In the genomic region with DNA sequence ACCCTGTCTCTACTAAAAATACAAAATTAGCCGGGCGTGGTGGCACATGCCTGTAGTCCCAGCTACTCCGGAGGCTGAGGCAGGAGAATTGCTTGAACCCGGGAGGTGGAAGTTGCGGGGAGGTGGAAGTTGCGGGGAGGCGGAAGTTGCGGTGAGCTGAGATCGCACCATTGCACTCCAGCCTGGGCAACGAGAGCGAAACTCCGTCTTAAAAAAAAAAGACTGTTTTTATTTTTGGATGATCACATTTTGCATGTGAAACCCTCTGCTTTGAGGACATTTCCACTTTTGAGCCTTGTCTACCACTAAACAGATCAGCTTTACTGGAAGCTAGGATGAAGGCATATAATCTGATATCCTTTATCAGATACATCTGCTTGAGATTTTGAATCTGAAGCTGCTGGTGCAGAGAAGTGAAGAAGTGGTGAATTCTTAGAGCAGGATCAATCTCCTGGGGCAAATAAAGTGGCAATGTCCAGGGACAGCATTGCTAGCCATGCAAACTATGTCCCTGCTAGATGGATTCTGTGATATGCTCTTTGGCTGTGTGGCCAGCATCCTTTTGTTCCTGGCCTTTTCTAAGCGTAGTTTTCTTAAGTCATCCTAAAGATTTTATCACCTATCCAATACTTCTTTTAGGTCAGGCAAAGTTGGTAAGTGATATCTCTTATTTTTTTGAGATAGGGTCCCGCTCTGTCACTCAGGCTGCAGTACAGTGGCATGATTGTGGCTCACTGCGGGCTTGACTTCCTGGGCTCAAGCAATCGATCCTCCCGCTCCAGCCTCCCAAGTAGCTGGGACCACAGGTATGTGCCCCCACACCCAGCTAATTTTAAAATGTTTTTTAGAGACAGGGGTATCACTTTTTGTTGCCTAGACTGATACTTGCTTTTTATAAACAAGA, we compare ENCODE assay signal across 16 cellular contexts. TPM values are rescaled to one million over a fixed set of nuclear protein-coding genes. Genes with fewer than 3 reads are reported as not detected.
DNase-seq lines count a peak whose midpoint lies in the region; ATAC-seq, FAIRE-seq and TF ChIP-seq lines count a peak whose summit lies in the region.
"Had no signal": no experiment of that assay in that cellular context is flagged by ENCODE, and none has a peak within 500 bp of the region (broad histone marks: within the 10 kb centered on the region; RNA-seq: fewer than 3 reads in every experiment).

No MANE protein-coding gene starts in this region.

- H3F3A ChIP-seq in SK-N-SH (replicated peaks; ENCODE audit: insufficient read depth): no peaks in the 10 kb centered on the region

- no TSS peak for BruUV-seq in Calu3 (replicated peaks; lab: Mats Ljungman, UMichigan)

- H2AFZ ChIP-seq in keratinocyte (ENCODE audit: control insufficient read depth, low read length) (no peak overlapping the region), SK-N-SH (ENCODE audit: low read depth) (no peak overlapping the region)

- H3K36me3 ChIP-seq in CD8-positive, alpha-beta T cell (ENCODE audit: insufficient read depth, low read length): no peaks in the 10 kb centered on the region
- H3K36me3 ChIP-seq in keratinocyte (ENCODE audit: control insufficient read depth in 2 of 2, extremely low read depth in 1 of 2, insufficient read depth in 2 of 2, low read length in 2 of 2) (no peaks in the 10 kb centered on the region), SK-N-SH (replicated peaks in 1 of 2; ENCODE audit: control insufficient read depth in 1 of 2, insufficient read depth in 2 of 2, low read length in 1 of 2) (peaks cover 0 to 13% of the 10 kb centered on the region in 2 experiments)
- H3K36me3 ChIP-seq: thyroid gland had no signal

- H4K20me1 ChIP-seq in keratinocyte (ENCODE audit: control insufficient read depth, extremely low read depth, insufficient read depth, low read length) (no peaks in the 10 kb centered on the region), SK-N-SH (ENCODE audit: insufficient read depth) (no peaks in the 10 kb centered on the region)

- H3K4me3 Mint-ChIP-seq in CD8-positive, alpha-beta T cell: no peak overlapping the region
- H3K4me3 Mint-ChIP-seq in T-cell (peak overlapping the region in 1 of 3 donors; percentile 53), Calu3 (ENCODE audit: low read depth, unreplicated experiment) (no peak overlapping the region)

- H3K27me3 Mint-ChIP-seq in CD8-positive, alpha-beta T cell (ENCODE audit: low read depth): no peaks in the 10 kb centered on the region
- H3K27me3 Mint-ChIP-seq in T-cell (no peaks in the 10 kb centered on the region), Calu3 (ENCODE audit: unreplicated experiment) (no peaks in the 10 kb centered on the region)

- no peaks in the 10 kb centered on the region for H3K9me1 ChIP-seq in keratinocyte (ENCODE audit: control insufficient read depth, extremely low read depth, insufficient read depth, low read length)

- H3K27ac ChIP-seq in CD8-positive, alpha-beta T cell (ENCODE audit: low read depth, low read length): no peak overlapping the region
- H3K27ac ChIP-seq in keratinocyte (ENCODE audit: control insufficient read depth, insufficient read depth, low read length) (peak overlapping the region; percentile 30), SK-N-SH (ENCODE audit: low read depth in 2 of 2, low read length in 1 of 2) (no peak overlapping the region)
- H3K27ac ChIP-seq: left ventricle myocardium inferior, thyroid gland had no signal

- dilution Hi-C loops in keratinocyte (cut with MboI; ENCODE audit: extremely low pct_ligation_motif_present, low sequenced_read_pairs): no loop called here

- H3K4me1 Mint-ChIP-seq in CD8-positive, alpha-beta T cell (ENCODE audit: low read depth): peaks cover 29% of the 10 kb centered on the region
- H3K4me1 Mint-ChIP-seq in T-cell: peaks cover 35 to 38% (median 36%) of the 10 kb centered on the region in 3 donors
- no peaks in the 10 kb centered on the region for H3K4me1 Mint-ChIP-seq in Calu3 (ENCODE audit: low read depth, unreplicated experiment)

- CTCF ChIA-PET in CD8-positive, alpha-beta T cell (lab: Charles Lee): interaction anchor here (0.6 to 2.0 kb wide), 6 partner anchors 9 to 898 kb away, joined by 3 to 12 read pairs (median 4); no protein-coding TSS in a partner anchor
- CTCF ChIA-PET in T-cell (lab: Charles Lee): interaction anchor here (0.5 to 1.9 kb wide), 2 partner anchors 9 to 65 kb away, joined by 3 to 6 read pairs; no protein-coding TSS in a partner anchor
- CTCF ChIA-PET in SK-N-SH (lab: Yijun Ruan, JAX): interaction anchor here (0.7 kb wide), 1 partner anchor 19 kb away, joined by 3 read pairs; no protein-coding TSS in a partner anchor
- CTCF ChIA-PET in Calu3 (lab: Charles Lee): interaction anchor here (0.5 kb wide), 1 partner anchor 236 kb away, joined by 3 read pairs; no protein-coding TSS in a partner anchor

- intact Hi-C loops in CD8-positive, alpha-beta T cell (cut with DNase I, micrococcal nuclease): no loop called here
- intact Hi-C loops in Calu3 (cut with micrococcal nuclease; ENCODE audit: unreplicated experiment): no loop called here

- FAIRE-seq in keratinocyte (lab: Jason Lieb, UNC): no peak

- H3K4me2 ChIP-seq in keratinocyte (ENCODE audit: control insufficient read depth, extremely low read depth, insufficient read depth, low read depth, low read length) (no peak overlapping the region), SK-N-SH (no peak overlapping the region)

- H3K9me2 ChIP-seq in SK-N-SH: no peaks in the 10 kb centered on the region

- no peaks in the 10 kb centered on the region for H3K27me3 ChIP-seq in CD8-positive, alpha-beta T cell (ENCODE audit: insufficient read depth, low read length)
- H3K27me3 ChIP-seq in keratinocyte (ENCODE audit: control insufficient read depth, extremely low read depth, insufficient read depth, low read length): no peaks in the 10 kb centered on the region
- no peaks in the 10 kb centered on the region for H3K27me3 ChIP-seq in SK-N-SH (ENCODE audit: insufficient read depth)
- H3K27me3 ChIP-seq: thyroid gland had no signal

- no peak for TF ChIP-seq RAD21 in SK-N-SH (IDR thresholded peaks at IDR 0.05; ENCODE audit: low read length)

- H3K79me2 ChIP-seq in keratinocyte (ENCODE audit: control insufficient read depth, insufficient read depth, low read length) (peaks cover 12% of the 10 kb centered on the region), SK-N-SH (ENCODE audit: insufficient read depth) (peaks cover 39% of the 10 kb centered on the region; the same call in 1 of the 2 replicates)

- TF ChIP-seq EP300 in SK-N-SH (IDR thresholded peaks at IDR 0.05; ENCODE audit: borderline replicate concordance in 1 of 2, low read depth in 1 of 2, low read length in 1 of 2): no peak

- H3K9me3 ChIP-seq in CD8-positive, alpha-beta T cell (ENCODE audit: low read length): no peaks in the 10 kb centered on the region
- no peaks in the 10 kb centered on the region for H3K9me3 ChIP-seq in keratinocyte (ENCODE audit: control insufficient read depth, low read depth, low read length)
- peaks cover 4% of the 10 kb centered on the region; the same call in 1 of the 2 replicates for H3K9me3 ChIP-seq in SK-N-SH
- H3K9me3 ChIP-seq: thyroid gland had no signal

- no peak for DNase-seq in CD8-positive, alpha-beta T cell
- DNase-seq in GM12865 (ENCODE audit: low read depth) (peak; percentile 67), T-cell (no peak), keratinocyte (ENCODE audit: low read depth, low spot score) (no peak), SK-N-SH (no peak), SHP77 treated with DMSO at 0.1 percent for 48 hours (lab: John Stamatoyannopoulos, UW) (no peak), Calu3 (no peak)
- DNase-seq: activated CD8-positive, alpha-beta memory T cell treated with anti-CD3 and anti-CD28 coated beads, Interleukin-2, amount 50 U/mL, for 48 hours; amygdala; cerebellar nuclear complex; left ventricle myocardium inferior; NCI-H2029 treated with DMSO at 0.1 percent for 48 hours; NCI-H510A; stimulated activated CD4-positive, alpha-beta T cell treated with anti-CD3 and anti-CD28 coated beads, Interleukin-4, amount 100 ng/mL, for 24 hours; thyroid gland had no signal

- H3K9ac ChIP-seq in keratinocyte (ENCODE audit: control insufficient read depth, extremely low read depth, insufficient read depth, low read length) (no peak overlapping the region), SK-N-SH (no peak overlapping the region)

- no peak for ATAC-seq in CD8-positive, alpha-beta T cell
- no peak for ATAC-seq in T-cell (replicated peaks in 1 of 4)
- ATAC-seq: SK-N-SH treated with all-trans-retinoic acid at 6 μM for 48 hours had no signal

- POLR2A ChIA-PET in CD8-positive, alpha-beta T cell (lab: Charles Lee): interaction anchor here (0.6 kb wide), 1 partner anchor 148 kb away, joined by 4 read pairs; no protein-coding TSS in a partner anchor
- POLR2A ChIA-PET in T-cell (lab: Charles Lee): interaction anchor here in 1 of 2 donors (0.6 to 0.7 kb wide), 3 partner anchors 12 to 156 kb away, joined by 3 to 9 read pairs (median 8); no protein-coding TSS in a partner anchor
- POLR2A ChIA-PET in SK-N-SH (lab: Yijun Ruan, JAX): no interaction called here

- H3K27ac Mint-ChIP-seq in CD8-positive, alpha-beta T cell: peak overlapping the region; percentile 28
- H3K27ac Mint-ChIP-seq in T-cell (peak overlapping the region; percentile 93 to 94), Calu3 (ENCODE audit: unreplicated experiment) (no peak overlapping the region)

- no peak overlapping the region for H3K4me3 ChIP-seq in CD8-positive, alpha-beta T cell (ENCODE audit: low read depth, low read length)
- H3K4me3 ChIP-seq in GM12865 (ENCODE audit: low read depth, low read length) (peak overlapping the region; percentile 39; the same call in 1 of the 2 replicates), keratinocyte (ENCODE audit: control insufficient read depth in 2 of 3, extremely low read depth in 1 of 3, insufficient read depth in 2 of 3, low read depth in 1 of 3, low read length in 3 of 3) (no peak overlapping the region), SK-N-SH (ENCODE audit: low read depth in 2 of 2, low read length in 1 of 2) (no peak overlapping the region)
- H3K4me3 ChIP-seq: left ventricle myocardium inferior, thyroid gland had no signal

- 96% methylated on average over 17 of the region's 17 CpGs for WGBS in SK-N-SH (ENCODE audit: low lambda C conversion rate)

- H3K4me1 ChIP-seq in CD8-positive, alpha-beta T cell (ENCODE audit: insufficient read depth, low read length): peaks cover 10% of the 10 kb centered on the region
- peaks cover 13% of the 10 kb centered on the region for H3K4me1 ChIP-seq in keratinocyte (ENCODE audit: control insufficient read depth, extremely low read depth, insufficient read depth, low read length)
- no peaks in the 10 kb centered on the region for H3K4me1 ChIP-seq in SK-N-SH (ENCODE audit: control insufficient read depth in 1 of 2, insufficient read depth in 2 of 2, low read depth in 1 of 2, low read length in 1 of 2)
- H3K4me1 ChIP-seq: thyroid gland had no signal

- H3K9me3 Mint-ChIP-seq in CD8-positive, alpha-beta T cell: no peaks in the 10 kb centered on the region
- peaks cover 0 to 5% (median 0%) of the 10 kb centered on the region in 3 donors for H3K9me3 Mint-ChIP-seq in T-cell
- no peaks in the 10 kb centered on the region for H3K9me3 Mint-ChIP-seq in Calu3 (ENCODE audit: low read depth, unreplicated experiment)

- TF ChIP-seq CTCF in CD8-positive, alpha-beta T cell (IDR thresholded peaks at IDR 0.05): no peak
- TF ChIP-seq CTCF in GM12865 (IDR thresholded peaks at IDR 0.05; ENCODE audit: insufficient read depth, low read depth, low read length, missing control alignments) (no peak), keratinocyte (optimal IDR thresholded peaks at IDR 0.05 in 1 of 3, IDR thresholded peaks at IDR 0.05 in 1 of 3, conservative IDR thresholded peaks at IDR 0.05 in 1 of 3; ENCODE audit: extremely low read depth in 1 of 3, insufficient read depth in 2 of 3, low read length in 3 of 3) (no peak), SK-N-SH (IDR thresholded peaks at IDR 0.05) (no peak), Calu3 (IDR thresholded peaks at IDR 0.05; ENCODE audit: unreplicated experiment) (no peak)

- H3K36me3 Mint-ChIP-seq in CD8-positive, alpha-beta T cell: peaks cover 23% of the 10 kb centered on the region
- H3K36me3 Mint-ChIP-seq in T-cell (peaks cover 26% of the 10 kb centered on the region), Calu3 (ENCODE audit: insufficient read depth, unreplicated experiment) (no peaks in the 10 kb centered on the region)

RNA-seq across cellular contexts. Expression of a gene that starts 23.3 kb away (rescaled TPM):
- total RNA-seq in CD8-positive, alpha-beta T cell: 10 to 100 TPM; 29.6 to 32.6 TPM
- total RNA-seq in T-cell: 10 to 100 TPM; 24.3 to 29.7 (median 28.2) TPM
- 1.2 to 4.5 TPM (median 4.2 TPM) in 3 replicates for polyA plus RNA-seq in keratinocyte
- 0.44 TPM for polyA plus RNA-seq in keratinocyte (2011; ENCODE audit: low read depth)
- 0.75 and 2.0 TPM in 2 replicates for polyA plus RNA-seq in keratinocyte (2011; cell fraction: cytosol; rRNA removed)
- polyA plus RNA-seq in keratinocyte (2011; cell fraction: nucleus; rRNA removed): 1.6 and 1.9 TPM in 2 replicates
- 0.35 and 3.5 TPM in 2 replicates for polyA plus RNA-seq in keratinocyte (2012; ENCODE audit: low replicate concordance)
- polyA minus RNA-seq in keratinocyte: 1.2 to 4.4 TPM (median 3.8 TPM) in 3 replicates
- 2.5 TPM for polyA minus RNA-seq in keratinocyte (2011; cell fraction: cytosol; rRNA and poly(A)+ RNA removed)
- polyA minus RNA-seq in keratinocyte (2011; cell fraction: nucleus; rRNA and poly(A)+ RNA removed): 3.8 and 5.2 TPM in 2 replicates
- polyA plus RNA-seq in SK-N-SH (2012; rRNA removed): 2.3 and 2.5 TPM in 2 replicates
- polyA plus RNA-seq in SK-N-SH (2012; cell fraction: cytosol; rRNA removed): 2.6 TPM in 2 replicates
- 2.6 and 2.7 TPM in 2 replicates for polyA plus RNA-seq in SK-N-SH (2012; cell fraction: nucleus; rRNA removed)
- 20.3 and 21.5 TPM in 2 replicates for total RNA-seq in Calu3 (2022)
